Comparison of ENCODE assay signal across 1 cellular context in the genomic region with DNA sequence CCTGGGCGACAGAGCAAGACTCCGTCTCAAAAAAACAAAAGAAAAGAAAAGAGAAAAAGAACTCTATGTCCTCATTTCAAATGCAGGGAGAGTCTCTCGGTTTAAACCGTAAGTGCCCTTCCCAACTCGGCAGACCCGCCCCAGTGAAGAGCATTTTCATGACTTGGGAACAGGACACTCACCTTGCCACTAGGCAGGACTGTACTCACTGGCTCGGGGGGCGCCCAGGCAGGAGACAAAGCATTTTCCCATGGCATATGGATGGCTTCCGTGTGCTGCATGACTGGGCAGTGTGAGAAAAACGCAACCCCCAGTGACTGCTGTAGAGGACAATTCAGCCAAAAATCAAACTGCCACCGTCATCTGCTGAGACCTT.
TF ChIP-seq lines count a peak whose summit lies in the region.

No MANE protein-coding gene starts in this region.

TF ChIP-seq in K562, 482 proteins besides CTCF, POLR2A, EP300 and RAD21:
- TF ChIP-seq ZNF311 (CRISPR knock-in tag; IDR thresholded peaks at IDR 0.05) (no peak), SIN3B (IDR thresholded peaks at IDR 0.05; ENCODE audit: low read depth) (no peak), ZNF696 (CRISPR knock-in tag; conservative IDR thresholded peaks at IDR 0.05) (no peak), ZNF668 (CRISPR knock-in tag; IDR thresholded peaks at IDR 0.05) (no peak), ZFPM2 (CRISPR knock-in tag; IDR thresholded peaks at IDR 0.05) (no peak), E2F1 (CRISPR knock-in tag; IDR thresholded peaks at IDR 0.05) (no peak), RFX5 (IDR thresholded peaks at IDR 0.05; ENCODE audit: low read depth, low read length) (no peak), ZNF707 (CRISPR knock-in tag; conservative IDR thresholded peaks at IDR 0.05) (no peak), POLR2G (IDR thresholded peaks at IDR 0.05; ENCODE audit: low read depth, low read length) (no peak), SOX6 (IDR thresholded peaks at IDR 0.05) (no peak), FOS (IDR thresholded peaks at IDR 0.05; ENCODE audit: extremely low read depth, insufficient read length) (no peak)
- TF ChIP-seq, protein P1, sequence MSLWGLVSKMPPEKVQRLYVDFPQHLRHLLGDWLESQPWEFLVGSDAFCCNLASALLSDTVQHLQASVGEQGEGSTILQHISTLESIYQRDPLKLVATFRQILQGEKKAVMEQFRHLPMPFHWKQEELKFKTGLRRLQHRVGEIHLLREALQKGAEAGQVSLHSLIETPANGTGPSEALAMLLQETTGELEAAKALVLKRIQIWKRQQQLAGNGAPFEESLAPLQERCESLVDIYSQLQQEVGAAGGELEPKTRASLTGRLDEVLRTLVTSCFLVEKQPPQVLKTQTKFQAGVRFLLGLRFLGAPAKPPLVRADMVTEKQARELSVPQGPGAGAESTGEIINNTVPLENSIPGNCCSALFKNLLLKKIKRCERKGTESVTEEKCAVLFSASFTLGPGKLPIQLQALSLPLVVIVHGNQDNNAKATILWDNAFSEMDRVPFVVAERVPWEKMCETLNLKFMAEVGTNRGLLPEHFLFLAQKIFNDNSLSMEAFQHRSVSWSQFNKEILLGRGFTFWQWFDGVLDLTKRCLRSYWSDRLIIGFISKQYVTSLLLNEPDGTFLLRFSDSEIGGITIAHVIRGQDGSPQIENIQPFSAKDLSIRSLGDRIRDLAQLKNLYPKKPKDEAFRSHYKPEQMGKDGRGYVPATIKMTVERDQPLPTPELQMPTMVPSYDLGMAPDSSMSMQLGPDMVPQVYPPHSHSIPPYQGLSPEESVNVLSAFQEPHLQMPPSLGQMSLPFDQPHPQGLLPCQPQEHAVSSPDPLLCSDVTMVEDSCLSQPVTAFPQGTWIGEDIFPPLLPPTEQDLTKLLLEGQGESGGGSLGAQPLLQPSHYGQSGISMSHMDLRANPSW (CRISPR knock-in tag; IDR thresholded peaks at IDR 0.05): no peak
- TF ChIP-seq, protein P2, sequence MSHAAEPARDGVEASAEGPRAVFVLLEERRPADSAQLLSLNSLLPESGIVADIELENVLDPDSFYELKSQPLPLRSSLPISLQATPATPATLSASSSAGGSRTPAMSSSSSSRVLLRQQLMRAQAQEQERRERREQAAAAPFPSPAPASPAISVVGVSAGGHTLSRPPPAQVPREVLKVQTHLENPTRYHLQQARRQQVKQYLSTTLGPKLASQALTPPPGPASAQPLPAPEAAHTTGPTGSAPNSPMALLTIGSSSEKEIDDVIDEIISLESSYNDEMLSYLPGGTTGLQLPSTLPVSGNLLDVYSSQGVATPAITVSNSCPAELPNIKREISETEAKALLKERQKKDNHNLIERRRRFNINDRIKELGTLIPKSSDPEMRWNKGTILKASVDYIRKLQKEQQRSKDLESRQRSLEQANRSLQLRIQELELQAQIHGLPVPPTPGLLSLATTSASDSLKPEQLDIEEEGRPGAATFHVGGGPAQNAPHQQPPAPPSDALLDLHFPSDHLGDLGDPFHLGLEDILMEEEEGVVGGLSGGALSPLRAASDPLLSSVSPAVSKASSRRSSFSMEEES (CRISPR knock-in tag; IDR thresholded peaks at IDR 0.05): no peak
TF ChIP-seq in K562: peak in this region for 0.
